ENCODE assay signal across 22 cellular contexts in genomic region chr17:31702040-31702439, GRCh38.
"Had no signal": no experiment of that assay in that cellular context is flagged by ENCODE, and none has a peak within 500 bp of the region (broad histone marks: within the 10 kb centered on the region; RNA-seq: fewer than 3 reads in every experiment).

No MANE protein-coding gene starts in this region.

- H3K9me3 Mint-ChIP-seq: stimulated activated effector memory CD8-positive, alpha-beta T cell treated with anti-CD3 and anti-CD28 coated beads, Interleukin-12 subunit alpha, Interleukin-12 subunit beta, amount 100 ng/mL, for 72 hours had no signal

- H3K4me1 ChIP-seq: psoas muscle, right lobe of liver, thyroid gland, upper lobe of right lung had no signal

- H3K4me3 Mint-ChIP-seq: nephron; stimulated activated effector memory CD8-positive, alpha-beta T cell treated with anti-CD3 and anti-CD28 coated beads, Interleukin-12 subunit alpha, Interleukin-12 subunit beta, amount 100 ng/mL, for 72 hours had no signal

- H3K36me3 ChIP-seq: heart left ventricle, right lobe of liver, suprapubic skin, thyroid gland, upper lobe of right lung had no signal

- H3K27me3 ChIP-seq: dorsolateral prefrontal cortex, heart left ventricle, right lobe of liver, suprapubic skin, thyroid gland, upper lobe of right lung had no signal

- H3K27ac Mint-ChIP-seq: nephron had no signal

- DNase-seq: cortex of kidney; dorsolateral prefrontal cortex; effector CD8-positive, alpha-beta T cell; heart left ventricle; hippocampal formation; left colon; left ventricle myocardium superior; mesenchymal stem cell; midbrain; psoas muscle; retina; right lobe of liver; stimulated activated CD4-positive, alpha-beta T cell treated with anti-CD3 and anti-CD28 coated beads, Interleukin-4, amount 100 ng/mL, for 1 hour; stimulated activated CD8-positive, alpha-beta memory T cell treated with anti-CD3 and anti-CD28 coated beads, Interleukin-4, amount 100 ng/mL, for 48 hours; stimulated activated naive CD8-positive, alpha-beta T cell treated with anti-CD3 and anti-CD28 coated beads, Interleukin-15, Interleukin-2, amounts not matched to agents 100 U/mL and 50 U/mL, for 24 hours; thyroid gland; upper lobe of right lung had no signal

- H3K9me3 ChIP-seq: psoas muscle, right lobe of liver, suprapubic skin, thyroid gland, upper lobe of right lung had no signal

- H3K4me3 ChIP-seq: dorsolateral prefrontal cortex, heart left ventricle, lung, psoas muscle, right lobe of liver, suprapubic skin, thyroid gland, upper lobe of right lung had no signal

- H3K27ac ChIP-seq: dorsolateral prefrontal cortex, psoas muscle, right lobe of liver, suprapubic skin, thyroid gland, upper lobe of right lung had no signal

- H3K36me3 Mint-ChIP-seq: stimulated activated effector memory CD8-positive, alpha-beta T cell treated with anti-CD3 and anti-CD28 coated beads, Interleukin-12 subunit alpha, Interleukin-12 subunit beta, amount 100 ng/mL, for 72 hours had no signal

- ATAC-seq: esophagus mucosa; heart left ventricle; left colon; left ventricle myocardium superior; psoas muscle; right lobe of liver; stimulated activated effector memory CD8-positive, alpha-beta T cell treated with anti-CD3 and anti-CD28 coated beads, Interleukin-12 subunit alpha, Interleukin-12 subunit beta, amount 100 ng/mL, for 72 hours; stimulated activated naive CD8-positive, alpha-beta T cell treated with anti-CD3 and anti-CD28 coated beads, Interleukin-15, Interleukin-2, amounts not matched to agents 100 U/mL and 50 U/mL, for 24 hours; upper lobe of right lung had no signal

- H3K4me1 Mint-ChIP-seq: stimulated activated effector memory CD8-positive, alpha-beta T cell treated with anti-CD3 and anti-CD28 coated beads, Interleukin-12 subunit alpha, Interleukin-12 subunit beta, amount 100 ng/mL, for 72 hours had no signal
